24 cellular contexts compared by ENCODE assay signal in the genomic region with DNA sequence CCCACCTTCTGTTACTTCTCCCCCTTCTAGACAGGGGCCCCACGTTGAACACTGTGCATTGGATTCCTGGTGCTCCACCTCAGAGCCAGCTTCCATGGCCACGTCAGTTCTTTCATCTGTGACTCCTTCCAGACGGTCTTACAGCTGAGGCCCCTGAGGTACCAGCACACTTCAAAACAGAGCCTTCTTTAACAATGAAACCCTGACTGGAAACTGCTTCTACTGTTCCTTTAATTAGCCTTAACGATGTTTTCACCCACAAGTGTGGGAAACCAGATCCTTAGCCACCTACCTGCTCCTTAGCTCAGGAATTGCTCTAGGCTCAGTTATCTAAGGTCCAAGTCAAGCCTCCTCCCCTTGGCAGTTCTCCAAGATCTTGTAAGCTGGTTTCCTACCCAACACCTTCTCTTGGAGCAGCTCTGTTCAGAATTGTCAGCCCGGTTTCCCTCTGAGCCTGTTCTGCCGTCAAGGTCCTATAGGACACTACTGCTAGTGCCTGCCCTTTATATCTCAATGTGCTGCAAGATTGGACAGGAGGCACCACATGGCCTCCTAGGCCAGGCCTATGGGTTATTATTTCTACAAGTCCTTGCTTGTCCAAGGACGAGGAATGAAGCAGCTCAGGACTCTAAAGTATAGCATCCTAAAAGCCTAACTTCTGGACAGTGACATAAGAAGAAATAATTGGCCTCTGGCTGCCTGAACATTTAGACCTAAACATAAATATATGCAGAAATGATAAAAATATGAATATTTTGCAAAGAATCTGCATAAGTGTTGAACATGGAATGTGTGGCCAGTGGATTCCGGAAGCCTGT.
DNase-seq lines count a peak whose midpoint lies in the region; ATAC-seq and TF ChIP-seq lines count a peak whose summit lies in the region.
"Had no signal": no experiment of that assay in that cellular context is flagged by ENCODE, and none has a peak within 500 bp of the region (broad histone marks: within the 10 kb centered on the region; RNA-seq: fewer than 3 reads in every experiment).

No MANE protein-coding gene starts in this region.

- H3K36me3 ChIP-seq in osteoblast (ENCODE audit: insufficient read depth, low read length) (no peaks in the 10 kb centered on the region), PC-3 (ENCODE audit: low read depth, low read length) (no peaks in the 10 kb centered on the region)
- H3K36me3 ChIP-seq: prostate gland, tibial nerve had no signal

- no peaks in the 10 kb centered on the region for H3K27me3 ChIP-seq in osteoblast (ENCODE audit: insufficient read depth, low read length)
- H3K27me3 ChIP-seq in PC-3 (ENCODE audit: low read length), result no peaks in the 10 kb centered on the region
- H3K27me3 ChIP-seq: tibial nerve had no signal

- no TSS peak for BruUV-seq in PC-3 (replicated peaks; lab: Mats Ljungman, UMichigan)

- H3K27me3 Mint-ChIP-seq in natural killer cell treated with Interleukin-12 subunit alpha and Interleukin-12 subunit beta and Interleukin-15 and Interleukin-18, amount 100 ng/mL, for 72 hours, result peaks cover 7 to 17% of the 10 kb centered on the region in 2 donors

- H3F3A ChIP-seq in PC-3 (ENCODE audit: low read length, unreplicated experiment), result no peaks in the 10 kb centered on the region

- DNase-seq in HS-27A (ENCODE audit: low read depth) (peak; percentile 94), NCI-H69 (lab: John Stamatoyannopoulos, UW) (peak; percentile 53), epithelial cell of esophagus (ENCODE audit: low read depth) (peak; percentile 67), osteoblast (ENCODE audit: insufficient read length, low spot score, missing footprints) (no peak), PC-3 (no peak), T-helper 1 cell (no peak)
- DNase-seq in natural killer cell treated with Interleukin-12 subunit alpha and Interleukin-12 subunit beta and Interleukin-15 and Interleukin-18, amount 100 ng/mL, for 72 hours (ENCODE audit: low spot score), result no peak
- DNase-seq: activated CD8-positive, alpha-beta T cell treated with anti-CD3 and anti-CD28 coated beads, Interleukin-2, amount 10 ng/mL, durations not matched to agents 7 days and 5 days; activated effector memory CD4-positive, alpha-beta T cell treated with Interleukin-2 at 50 U/mL for 16 hours; activated naive CD8-positive, alpha-beta T cell treated with anti-CD3 and anti-CD28 coated beads for 36 hours; activated T-cell treated with anti-CD3 and anti-CD28 coated beads for 4 hours; CD4-positive, alpha-beta memory T cell; DMS153; effector CD4-positive, alpha-beta T cell; GOT3; Karpas-422; midbrain; NCI-H146; NCI-H526; stimulated activated CD8-positive, alpha-beta memory T cell treated with anti-CD3 and anti-CD28 coated beads, Interleukin-4, amount 100 ng/mL, for 48 hours had no signal

- peak overlapping the region; percentile 16 for H2AFZ ChIP-seq in osteoblast (ENCODE audit: low read length)
- H2AFZ ChIP-seq in PC-3 (ENCODE audit: low read length), result no peak overlapping the region

- H3K9me3 Mint-ChIP-seq in natural killer cell treated with Interleukin-12 subunit alpha and Interleukin-12 subunit beta and Interleukin-15 and Interleukin-18, amount 100 ng/mL, for 72 hours, result no peaks in the 10 kb centered on the region
- H3K9me3 Mint-ChIP-seq: activated naive CD8-positive, alpha-beta T cell treated with anti-CD3 and anti-CD28 coated beads for 36 hours; CD4-positive, alpha-beta memory T cell had no signal

- no peak overlapping the region for H3K4me3 ChIP-seq in epithelial cell of esophagus (ENCODE audit: low read length)
- no peak overlapping the region for H3K4me3 ChIP-seq in osteoblast (ENCODE audit: insufficient read depth, low read length)
- H3K4me3 ChIP-seq in PC-3 (ENCODE audit: low read length), result no peak overlapping the region
- H3K4me3 ChIP-seq: prostate gland, tibial nerve had no signal

- H3K27ac ChIP-seq in osteoblast (ENCODE audit: low read depth, low read length), result peak overlapping the region; percentile 31
- H3K27ac ChIP-seq in PC-3 (ENCODE audit: low read length), result no peak overlapping the region
- H3K27ac ChIP-seq: prostate gland, tibial nerve had no signal

- H3K4me2 ChIP-seq in osteoblast (ENCODE audit: insufficient read depth, low read length), result no peak overlapping the region
- H3K4me2 ChIP-seq in PC-3 (ENCODE audit: low read length), result no peak overlapping the region

- H3K79me2 ChIP-seq in osteoblast (ENCODE audit: insufficient read depth, low read length) (no peaks in the 10 kb centered on the region), PC-3 (ENCODE audit: low read length) (no peaks in the 10 kb centered on the region)

- H4K20me1 ChIP-seq in osteoblast (ENCODE audit: insufficient read depth, low read length) (no peaks in the 10 kb centered on the region), PC-3 (ENCODE audit: low read length) (no peaks in the 10 kb centered on the region)

- no peak overlapping the region for H3K9ac ChIP-seq in PC-3 (ENCODE audit: low read length)

- H3K27ac Mint-ChIP-seq in natural killer cell treated with Interleukin-12 subunit alpha and Interleukin-12 subunit beta and Interleukin-15 and Interleukin-18, amount 100 ng/mL, for 72 hours, result no peak overlapping the region
- H3K27ac Mint-ChIP-seq: activated CD8-positive, alpha-beta T cell treated with anti-CD3 and anti-CD28 coated beads, Interleukin-2, amount 10 ng/mL, durations not matched to agents 7 days and 5 days; activated naive CD8-positive, alpha-beta T cell treated with anti-CD3 and anti-CD28 coated beads for 36 hours; CD4-positive, alpha-beta memory T cell had no signal

- no peaks in the 10 kb centered on the region for H3K9me2 ChIP-seq in PC-3 (replicated peaks; ENCODE audit: low read length)

- CTCF ChIA-PET in PC-3 (lab: Charles Lee), result no interaction called here

- H3K4me3 Mint-ChIP-seq in natural killer cell treated with Interleukin-12 subunit alpha and Interleukin-12 subunit beta and Interleukin-15 and Interleukin-18, amount 100 ng/mL, for 72 hours, result no peak overlapping the region
- H3K4me3 Mint-ChIP-seq: activated CD8-positive, alpha-beta T cell treated with anti-CD3 and anti-CD28 coated beads, Interleukin-2, amount 10 ng/mL, durations not matched to agents 7 days and 5 days; activated naive CD8-positive, alpha-beta T cell treated with anti-CD3 and anti-CD28 coated beads for 36 hours; CD4-positive, alpha-beta memory T cell had no signal

- intact Hi-C loops in PC-3 (cut with micrococcal nuclease), result no loop called here

- no peaks in the 10 kb centered on the region for H3K36me3 Mint-ChIP-seq in natural killer cell treated with Interleukin-12 subunit alpha and Interleukin-12 subunit beta and Interleukin-15 and Interleukin-18, amount 100 ng/mL, for 72 hours
- H3K36me3 Mint-ChIP-seq: activated naive CD8-positive, alpha-beta T cell treated with anti-CD3 and anti-CD28 coated beads for 36 hours; CD4-positive, alpha-beta memory T cell had no signal

- no peak for ATAC-seq in PC-3
- no peak for ATAC-seq in natural killer cell treated with Interleukin-12 subunit alpha and Interleukin-12 subunit beta and Interleukin-15 and Interleukin-18, amount 100 ng/mL, for 72 hours
- ATAC-seq: activated CD8-positive, alpha-beta T cell treated with anti-CD3 and anti-CD28 coated beads, Interleukin-2, amount 10 ng/mL, durations not matched to agents 7 days and 5 days; left lobe of liver; Right ventricle myocardium inferior had no signal

- H3K9me3 ChIP-seq in osteoblast (ENCODE audit: low read depth, low read length), result no peaks in the 10 kb centered on the region
- H3K9me3 ChIP-seq in PC-3 (ENCODE audit: low read length), result no peaks in the 10 kb centered on the region
- H3K9me3 ChIP-seq: prostate gland, tibial nerve had no signal

- no peaks in the 10 kb centered on the region for H3K4me1 Mint-ChIP-seq in natural killer cell treated with Interleukin-12 subunit alpha and Interleukin-12 subunit beta and Interleukin-15 and Interleukin-18, amount 100 ng/mL, for 72 hours (ENCODE audit: low read depth in 2 of 2)
- H3K4me1 Mint-ChIP-seq: activated naive CD8-positive, alpha-beta T cell treated with anti-CD3 and anti-CD28 coated beads for 36 hours; CD4-positive, alpha-beta memory T cell had no signal

- POLR2A ChIA-PET in PC-3 (lab: Charles Lee; ENCODE audit: unreplicated experiment), result no interaction called here

- no peak for TF ChIP-seq CTCF in epithelial cell of esophagus (IDR thresholded peaks at IDR 0.05; ENCODE audit: insufficient read depth, low read depth, low read length, missing control alignments)
- TF ChIP-seq CTCF in osteoblast (IDR thresholded peaks at IDR 0.05; ENCODE audit: extremely low read depth, low read depth, low read length), result no peak
- TF ChIP-seq CTCF in PC-3 (conservative IDR thresholded peaks at IDR 0.05; ENCODE audit: low read depth, low read length), result no peak

- H3K4me1 ChIP-seq in osteoblast (ENCODE audit: insufficient read depth, low read length), result peaks cover 24% of the 10 kb centered on the region
- H3K4me1 ChIP-seq in PC-3 (ENCODE audit: insufficient read depth, low read length), result peaks cover 37% of the 10 kb centered on the region
- H3K4me1 ChIP-seq: prostate gland, tibial nerve had no signal

Comparison
In these comparisons a context has a peak if more than half of its experiments do, and no peak if none do; other contexts are left out.
1. DNase-seq: peak in HS-27A (single experiment), NCI-H69 (single experiment) and epithelial cell of esophagus (single experiment); none in osteoblast (single experiment), PC-3 (single experiment), natural killer cell treated with Interleukin-12 subunit alpha and Interleukin-12 subunit beta and Interleukin-15 and Interleukin-18, amount 100 ng/mL, for 72 hours (single experiment) and T-helper 1 cell (0 of 5).